Comparison of ENCODE assay signal across 8 cellular contexts in the genomic region with DNA sequence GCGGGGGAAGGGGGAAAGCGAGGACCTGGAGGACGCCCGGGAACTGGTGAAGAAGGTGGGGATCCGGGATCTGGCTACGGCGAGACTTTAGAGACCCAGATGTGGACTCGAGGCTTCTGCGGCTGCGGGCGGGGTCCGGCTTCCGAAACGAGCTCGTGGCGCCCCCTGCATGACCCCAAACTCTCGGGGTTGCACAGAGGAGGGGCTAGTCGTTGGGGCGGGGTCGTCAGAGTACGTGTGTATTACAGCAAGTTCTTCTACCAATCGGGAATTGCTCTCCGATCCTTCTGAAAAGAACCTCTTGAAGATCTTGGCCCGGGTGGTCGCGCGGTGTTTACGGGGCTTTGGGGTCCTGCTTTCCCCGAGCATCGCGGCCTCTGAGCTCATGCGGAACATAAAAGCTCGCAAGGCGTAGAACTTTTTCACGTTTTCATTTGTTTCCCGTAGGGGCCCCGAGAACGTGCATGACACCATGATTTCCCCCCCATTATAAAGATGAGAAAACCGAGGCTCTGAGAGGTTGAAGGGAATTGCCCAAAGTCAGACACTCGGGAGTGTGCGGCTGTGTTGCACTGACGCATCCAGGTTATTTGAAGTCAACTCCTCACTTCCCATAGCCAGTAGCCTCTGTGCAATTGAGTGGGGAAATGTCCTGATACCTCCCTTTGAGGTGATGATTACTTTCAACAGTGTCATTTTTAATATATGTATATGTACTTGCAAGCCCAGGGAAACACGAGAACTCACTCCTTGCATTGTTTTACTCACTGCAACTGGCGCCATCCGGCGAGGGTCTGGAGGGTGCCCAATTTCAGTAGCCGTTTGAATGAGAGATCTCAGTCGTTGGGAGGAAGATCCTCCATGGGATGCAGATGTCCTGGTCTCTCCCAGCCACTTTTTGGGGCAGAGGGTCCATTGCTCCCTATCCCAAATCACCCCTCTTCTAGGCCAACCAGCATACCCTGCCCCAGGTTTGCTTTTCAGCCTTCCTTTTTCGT. TPM values are rescaled to one million over a fixed set of nuclear protein-coding genes. Genes with fewer than 3 reads are reported as not detected.
DNase-seq lines count a peak whose midpoint lies in the region; FAIRE-seq and TF ChIP-seq lines count a peak whose summit lies in the region.

BEND4 (minus strand) TSS at position 149 of the 998 bp plus-strand sequence. CDS start 512 bp downstream, outside the sequence.

- H2AFZ ChIP-seq in GM23248: peak within 1 kb of the TSS; percentile 33; the same call in 1 of the 2 replicates
- H2AFZ ChIP-seq in OCI-LY3 (ENCODE audit: low read depth, low read length): peak within 1 kb of the TSS; percentile 92

- no peaks in the 10 kb centered on the region for H4K20me1 ChIP-seq in GM23248 (ENCODE audit: insufficient read depth)
- no peaks in the 10 kb centered on the region for H4K20me1 ChIP-seq in OCI-LY3 (ENCODE audit: insufficient read depth, low read length)

- no peaks in the 10 kb centered on the region for H3F3A ChIP-seq in GM23248 (ENCODE audit: insufficient read depth)

- H3K27me3 ChIP-seq in GM23248 (replicated peaks; ENCODE audit: insufficient read depth) (peaks cover 63% of the 10 kb centered on the region), OCI-LY3 (ENCODE audit: low read depth, low read length) (no peaks in the 10 kb centered on the region)

- no peak for TF ChIP-seq POLR2A in lower leg skin (IDR thresholded peaks at IDR 0.05)

- H3K4me1 ChIP-seq in GM23248 (ENCODE audit: insufficient read depth) (no peaks in the 10 kb centered on the region), OCI-LY3 (ENCODE audit: low read length) (peaks cover 36% of the 10 kb centered on the region)

- H3K4me3 Mint-ChIP-seq in HFFc6: no peak within 1 kb of the TSS

- H3K4me1 Mint-ChIP-seq in HFFc6 (ENCODE audit: low read depth): peaks cover 6% of the 10 kb centered on the region

- no peaks in the 10 kb centered on the region for H3K36me3 ChIP-seq in GM23248 (ENCODE audit: low read depth)
- H3K36me3 ChIP-seq in OCI-LY3 (replicated peaks; ENCODE audit: low read depth, low read length): no peaks in the 10 kb centered on the region

- peaks cover 5% of the 10 kb centered on the region; the same call in 1 of the 2 replicates for H3K36me3 Mint-ChIP-seq in HFFc6 (ENCODE audit: low read depth)

- H3K27ac Mint-ChIP-seq in HFFc6: no peak within 1 kb of the TSS

- in situ Hi-C loops in GM23248 (cut with MboI): no loop called here

- no peaks in the 10 kb centered on the region for H3K9me3 ChIP-seq in GM23248 (ENCODE audit: low read depth)
- no peaks in the 10 kb centered on the region for H3K9me3 ChIP-seq in OCI-LY3 (ENCODE audit: insufficient read depth, low read length)

- no peak within 1 kb of the TSS; the same call in 1 of the 2 replicates for H3K4me3 ChIP-seq in GM23248
- H3K4me3 ChIP-seq in OCI-LY3 (ENCODE audit: low read length): peak within 1 kb of the TSS; percentile 89
- H3K4me3 ChIP-seq in lower leg skin (ENCODE audit: low read depth, poor library complexity, severe bottlenecking): no peak within 1 kb of the TSS

- peaks cover 5% of the 10 kb centered on the region; the same call in 1 of the 2 replicates for H3K9me3 Mint-ChIP-seq in HFFc6

- peaks cover 33% of the 10 kb centered on the region for H3K27me3 Mint-ChIP-seq in HFFc6 (ENCODE audit: insufficient read depth)

- peak within 1 kb of the TSS; percentile 17 for H3K4me2 ChIP-seq in GM23248 (ENCODE audit: unreplicated experiment)
- H3K4me2 ChIP-seq in OCI-LY3 (ENCODE audit: low read length): peak within 1 kb of the TSS; percentile 89

- H3K9ac ChIP-seq in GM23248 (no peak within 1 kb of the TSS), OCI-LY3 (ENCODE audit: low read length) (peak within 1 kb of the TSS; percentile 71)

- no peaks in the 10 kb centered on the region for H3K9me2 ChIP-seq in GM23248 (ENCODE audit: insufficient read depth)

- peak; percentile 37 for TF ChIP-seq CTCF in OCI-LY3 (IDR thresholded peaks at IDR 0.05; ENCODE audit: low read depth, low read length)
- no peak for TF ChIP-seq CTCF in HFFc6 (IDR thresholded peaks at IDR 0.05)
- no peak for TF ChIP-seq CTCF in lower leg skin (IDR thresholded peaks at IDR 0.05)

- H3K79me2 ChIP-seq in GM23248 (ENCODE audit: insufficient read depth) (no peaks in the 10 kb centered on the region), OCI-LY3 (ENCODE audit: low read length) (peaks cover 5% of the 10 kb centered on the region; the same call in 1 of the 2 replicates)

- H3K27ac ChIP-seq in GM23248 (no peak within 1 kb of the TSS), OCI-LY3 (ENCODE audit: low read length) (0 out of 2 replicates have a peak within 1 kb of the TSS, but pooled peaks have one; percentile 7)

- no peak for DNase-seq in GM18507 (ENCODE audit: extremely low spot score, insufficient read length, low read depth)
- DNase-seq in GM23248: peak; percentile 7
- DNase-seq in germinal center (ENCODE audit: low spot score): peak; percentile 37
- peak; percentile 24 for DNase-seq in stimulated activated CD8-positive, alpha-beta memory T cell treated with anti-CD3 and anti-CD28 coated beads, Interleukin-4, amount 100 ng/mL, for 48 hours
- DNase-seq in HFFc6: no peak
- no peak for DNase-seq in lower leg skin (ENCODE audit: low spot score in 2 of 2)
- DNase-seq in COR-L47 (lab: John Stamatoyannopoulos, UW): no peak

- intact Hi-C loops in lower leg skin (cut with DNase I; ENCODE audit: low total_unique reads): no loop called here

- FAIRE-seq in GM18507 (lab: Jason Lieb, UNC): peak; percentile 55

- 6% methylated on average over 35 to 43 of the region's 49 CpGs for WGBS in GM23248 (ENCODE audit: low coverage in 1 of 2, low lambda C conversion rate in 2 of 2, missing lambda C conversion rate in 2 of 2), 2 experiments
- WGBS in lower leg skin, 2 donors: 17 to 18% methylated on average over 48 to 49 of the region's 49 CpGs

RNA-seq across cellular contexts. Expression of gene BEND4, which starts in this region (rescaled TPM):
- total RNA-seq in GM23248 (2014; rRNA removed; shearing (Covaris generic)): not detected in 2 replicates
- polyA plus RNA-seq in GM23248 (2016; fragmentation: Nextera tagmentation; extraction: Ambion mirVana): not detected in 2 replicates
- total RNA-seq in HFFc6 (2021; fragmentation: NEBNext Ultra II Directional; extraction: Animal tissue kit (Norgen Biotek cat#: 25700)): not detected
- total RNA-seq in lower leg skin: not detected

Comparison
In these comparisons a context has a peak if more than half of its experiments do, and no peak if none do; other contexts are left out.
1. Peak in DNase-seq and H3K4me2 ChIP-seq in GM23248; RNA of the gene not detected or under 1 TPM.
2. DNase-seq: peak in germinal center (single experiment) and stimulated activated CD8-positive, alpha-beta memory T cell treated with anti-CD3 and anti-CD28 coated beads, Interleukin-4, amount 100 ng/mL, for 48 hours (single experiment); none in GM18507 (single experiment), HFFc6 (single experiment), lower leg skin (0 of 2) and COR-L47 (single experiment).